ENCODE assay signal across 33 cellular contexts in the genomic region with DNA sequence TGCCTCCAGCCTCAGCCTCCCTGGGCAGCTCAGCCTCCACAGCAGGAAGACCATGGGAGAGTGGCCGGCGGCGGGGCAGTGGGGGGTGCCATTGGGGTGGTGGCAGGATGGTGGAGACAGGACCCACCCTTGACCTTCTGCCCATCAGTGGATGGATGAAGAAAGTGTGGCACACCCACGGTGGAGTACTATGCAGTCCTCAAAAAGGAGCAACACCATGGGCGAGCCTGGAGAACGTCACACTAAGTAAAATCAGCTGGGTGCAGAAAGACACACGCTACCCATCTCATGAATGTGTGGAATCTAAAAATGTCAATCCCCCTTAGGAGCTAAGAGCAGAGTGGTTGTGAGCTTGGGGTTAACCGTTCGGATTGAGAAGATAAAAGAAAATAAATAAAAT.
"Had no signal": no experiment of that assay in that cellular context is flagged by ENCODE, and none has a peak within 500 bp of the region (broad histone marks: within the 10 kb centered on the region; RNA-seq: fewer than 3 reads in every experiment).

No MANE protein-coding gene starts in this region.

- H3K9me3 Mint-ChIP-seq: activated B cell treated with CpG ODN at 0.5 μM for 24 hours; activated CD4-positive, alpha-beta memory T cell treated with anti-CD3 and anti-CD28 coated beads, Interleukin-2, amount 10 ng/mL, durations not matched to agents 7 days and 5 days; activated CD4-positive, alpha-beta T cell treated with anti-CD3 and anti-CD28 coated beads, Interleukin-2, amount 10 ng/mL, durations not matched to agents 7 days and 5 days; activated naive CD4-positive, alpha-beta T cell treated with anti-CD3 and anti-CD28 coated beads for 36 hours; activated naive CD4-positive, alpha-beta T cell treated with anti-CD3 and anti-CD28 coated beads, Interleukin-2, amount 50 U/mL, for 72 hours; activated naive CD8-positive, alpha-beta T cell treated with anti-CD3 and anti-CD28 coated beads for 36 hours; activated T-cell treated with anti-CD3 and anti-CD28 coated beads, Interleukin-2, amount 50 U/mL, for 24 hours; activated T-helper 2 cell treated with anti-CD3 and anti-CD28 coated beads, Interferon-gamma antibody, Interleukin-2, Interleukin-4, amounts not matched to agents 10 μg/mL and 5 μg/mL and 100 μg/mL, durations not matched to agents 14 hours and 24 hours and 36 hours; T-helper 1 cell treated with Interleukin-12 subunit alpha and Interleukin-12 subunit beta and Interleukin-4 antibody, amounts not matched to agents 30 μg/mL and 1 μg/mL, for 36 hours; T-helper 2 cell treated with Interferon-gamma antibody and Interleukin-4, amounts not matched to agents 5 μg/mL and 100 μg/mL, for 36 hours had no signal

- H3K4me3 ChIP-seq: adrenal gland, body of pancreas, breast epithelium had no signal

- DNase-seq: activated B cell treated with CpG ODN at 0.5 μM for 24 hours; activated CD4-positive, alpha-beta memory T cell treated with anti-CD3 and anti-CD28 coated beads, Interleukin-2, amount 10 ng/mL, durations not matched to agents 7 days and 5 days; activated CD4-positive, alpha-beta T cell treated with anti-CD3 and anti-CD28 coated beads for 1 hour; activated CD4-positive, alpha-beta T cell treated with anti-CD3 and anti-CD28 coated beads for 36 hours; activated CD4-positive, alpha-beta T cell treated with anti-CD3 and anti-CD28 coated beads for 48 hours; activated CD4-positive, alpha-beta T cell treated with anti-CD3 and anti-CD28 coated beads, Interleukin-2, amount 10 ng/mL, durations not matched to agents 7 days and 5 days; activated CD4-positive, alpha-beta T cell treated with anti-CD3 and anti-CD28 coated beads, Interleukin-2, amount 50 U/mL, for 48 hours; activated CD8-positive, alpha-beta memory T cell treated with anti-CD3 and anti-CD28 coated beads for 24 hours; activated CD8-positive, alpha-beta memory T cell treated with anti-CD3 and anti-CD28 coated beads, Interleukin-2, amount 10 ng/mL, durations not matched to agents 7 days and 5 days; activated CD8-positive, alpha-beta memory T cell treated with anti-CD3 and anti-CD28 coated beads, Interleukin-2, amount 50 U/mL, for 48 hours; activated CD8-positive, alpha-beta T cell treated with anti-CD3 and anti-CD28 coated beads, Interleukin-2, amount 10 ng/mL, durations not matched to agents 7 days and 5 days; activated effector memory CD4-positive, alpha-beta T cell treated with Interleukin-2 at 50 U/mL for 16 hours; activated gamma-delta T cell; activated naive CD4-positive, alpha-beta T cell treated with anti-CD3 and anti-CD28 coated beads for 36 hours; activated naive CD4-positive, alpha-beta T cell treated with anti-CD3 and anti-CD28 coated beads, Interleukin-2, amount 50 U/mL, for 16 hours; activated naive CD8-positive, alpha-beta T cell treated with anti-CD3 and anti-CD28 coated beads for 36 hours; activated T-cell treated with anti-CD3 and anti-CD28 coated beads, Interleukin-2, amount 50 U/mL, for 24 hours; activated T-cell treated with anti-CD3 and anti-CD28 coated beads, Interleukin-2, amount 50 U/mL, for 48 hours; adrenal gland; amniotic stem cell; aorta; body of pancreas; brain microvascular endothelial cell; central memory CD4-positive, alpha-beta T cell; T-helper 1 cell; T-helper 2 cell; T-helper 9 cell had no signal

- H3K27ac ChIP-seq: adrenal gland, body of pancreas, brain microvascular endothelial cell, breast epithelium, VCaP had no signal

- H3K4me1 ChIP-seq: adrenal gland, body of pancreas, breast epithelium had no signal

- H3K4me3 Mint-ChIP-seq: activated B cell treated with CpG ODN at 0.5 μM for 24 hours; activated CD4-positive, alpha-beta memory T cell treated with anti-CD3 and anti-CD28 coated beads, Interleukin-2, amount 10 ng/mL, durations not matched to agents 7 days and 5 days; activated CD4-positive, alpha-beta T cell treated with anti-CD3 and anti-CD28 coated beads for 36 hours; activated CD4-positive, alpha-beta T cell treated with anti-CD3 and anti-CD28 coated beads, Interleukin-2, amount 10 ng/mL, durations not matched to agents 7 days and 5 days; activated CD8-positive, alpha-beta memory T cell treated with anti-CD3 and anti-CD28 coated beads, Interleukin-2, amount 10 ng/mL, durations not matched to agents 7 days and 5 days; activated CD8-positive, alpha-beta T cell treated with anti-CD3 and anti-CD28 coated beads, Interleukin-2, amount 10 ng/mL, durations not matched to agents 7 days and 5 days; activated naive CD4-positive, alpha-beta T cell treated with anti-CD3 and anti-CD28 coated beads for 36 hours; activated naive CD8-positive, alpha-beta T cell treated with anti-CD3 and anti-CD28 coated beads for 36 hours; activated T-cell treated with anti-CD3 and anti-CD28 coated beads, Interleukin-2, amount 50 U/mL, for 24 hours; T-helper 1 cell treated with Interleukin-12 subunit alpha and Interleukin-12 subunit beta and Interleukin-4 antibody, amounts not matched to agents 30 μg/mL and 1 μg/mL, for 36 hours; T-helper 2 cell treated with Interferon-gamma antibody and Interleukin-4, amounts not matched to agents 5 μg/mL and 100 μg/mL, for 36 hours had no signal

- H3K9me3 ChIP-seq: adrenal gland, body of pancreas, breast epithelium had no signal

- H3K27ac Mint-ChIP-seq: activated B cell treated with CpG ODN at 0.5 μM for 24 hours; activated CD4-positive, alpha-beta memory T cell treated with anti-CD3 and anti-CD28 coated beads, Interleukin-2, amount 10 ng/mL, durations not matched to agents 7 days and 5 days; activated CD4-positive, alpha-beta T cell treated with anti-CD3 and anti-CD28 coated beads for 36 hours; activated CD4-positive, alpha-beta T cell treated with anti-CD3 and anti-CD28 coated beads, Interleukin-2, amount 10 ng/mL, durations not matched to agents 7 days and 5 days; activated CD8-positive, alpha-beta memory T cell treated with anti-CD3 and anti-CD28 coated beads, Interleukin-2, amount 10 ng/mL, durations not matched to agents 7 days and 5 days; activated CD8-positive, alpha-beta T cell treated with anti-CD3 and anti-CD28 coated beads, Interleukin-2, amount 10 ng/mL, durations not matched to agents 7 days and 5 days; activated naive CD4-positive, alpha-beta T cell treated with anti-CD3 and anti-CD28 coated beads for 36 hours; activated naive CD4-positive, alpha-beta T cell treated with anti-CD3 and anti-CD28 coated beads, Interleukin-2, amount 50 U/mL, for 72 hours; activated naive CD8-positive, alpha-beta T cell treated with anti-CD3 and anti-CD28 coated beads for 36 hours; activated T-cell treated with anti-CD3 and anti-CD28 coated beads, Interleukin-2, amount 50 U/mL, for 24 hours; activated T-helper 2 cell treated with anti-CD3 and anti-CD28 coated beads, Interferon-gamma antibody, Interleukin-2, Interleukin-4, amounts not matched to agents 10 μg/mL and 5 μg/mL and 100 μg/mL, durations not matched to agents 14 hours and 24 hours and 36 hours; T-helper 1 cell treated with Interleukin-12 subunit alpha and Interleukin-12 subunit beta and Interleukin-4 antibody, amounts not matched to agents 30 μg/mL and 1 μg/mL, for 36 hours; T-helper 2 cell treated with Interferon-gamma antibody and Interleukin-4, amounts not matched to agents 5 μg/mL and 100 μg/mL, for 36 hours had no signal

- H3K27me3 ChIP-seq: body of pancreas, brain microvascular endothelial cell had no signal

- H3K36me3 ChIP-seq: adrenal gland, brain microvascular endothelial cell, breast epithelium had no signal

- H3K4me1 Mint-ChIP-seq: activated CD4-positive, alpha-beta memory T cell treated with anti-CD3 and anti-CD28 coated beads, Interleukin-2, amount 10 ng/mL, durations not matched to agents 7 days and 5 days; activated CD4-positive, alpha-beta T cell treated with anti-CD3 and anti-CD28 coated beads for 36 hours; activated CD4-positive, alpha-beta T cell treated with anti-CD3 and anti-CD28 coated beads, Interleukin-2, amount 10 ng/mL, durations not matched to agents 7 days and 5 days; activated CD8-positive, alpha-beta memory T cell treated with anti-CD3 and anti-CD28 coated beads, Interleukin-2, amount 10 ng/mL, durations not matched to agents 7 days and 5 days; activated naive CD8-positive, alpha-beta T cell treated with anti-CD3 and anti-CD28 coated beads for 36 hours had no signal

- ATAC-seq: activated CD4-positive, alpha-beta T cell treated with anti-CD3 and anti-CD28 coated beads for 36 hours; activated CD8-positive, alpha-beta memory T cell treated with anti-CD3 and anti-CD28 coated beads, Interleukin-2, amount 10 ng/mL, durations not matched to agents 7 days and 5 days; activated CD8-positive, alpha-beta T cell treated with anti-CD3 and anti-CD28 coated beads, Interleukin-2, amount 10 ng/mL, durations not matched to agents 7 days and 5 days; activated naive CD4-positive, alpha-beta T cell treated with anti-CD3 and anti-CD28 coated beads, Interleukin-2, amount 50 U/mL, for 72 hours; body of pancreas had no signal

- H3K36me3 Mint-ChIP-seq: activated CD8-positive, alpha-beta memory T cell treated with anti-CD3 and anti-CD28 coated beads, Interleukin-2, amount 10 ng/mL, durations not matched to agents 7 days and 5 days; activated naive CD4-positive, alpha-beta T cell treated with anti-CD3 and anti-CD28 coated beads, Interleukin-2, amount 50 U/mL, for 72 hours; activated naive CD8-positive, alpha-beta T cell treated with anti-CD3 and anti-CD28 coated beads for 36 hours had no signal

- H3K27me3 Mint-ChIP-seq: activated B cell treated with CpG ODN at 0.5 μM for 24 hours; activated CD4-positive, alpha-beta memory T cell treated with anti-CD3 and anti-CD28 coated beads, Interleukin-2, amount 10 ng/mL, durations not matched to agents 7 days and 5 days; activated CD4-positive, alpha-beta T cell treated with anti-CD3 and anti-CD28 coated beads for 36 hours; activated CD4-positive, alpha-beta T cell treated with anti-CD3 and anti-CD28 coated beads, Interleukin-2, amount 10 ng/mL, durations not matched to agents 7 days and 5 days; activated CD8-positive, alpha-beta memory T cell treated with anti-CD3 and anti-CD28 coated beads, Interleukin-2, amount 10 ng/mL, durations not matched to agents 7 days and 5 days; activated naive CD8-positive, alpha-beta T cell treated with anti-CD3 and anti-CD28 coated beads for 36 hours; activated T-cell treated with anti-CD3 and anti-CD28 coated beads, Interleukin-2, amount 50 U/mL, for 24 hours had no signal
